Comparison of ENCODE assay signal across 14 cellular contexts in the genomic region with DNA sequence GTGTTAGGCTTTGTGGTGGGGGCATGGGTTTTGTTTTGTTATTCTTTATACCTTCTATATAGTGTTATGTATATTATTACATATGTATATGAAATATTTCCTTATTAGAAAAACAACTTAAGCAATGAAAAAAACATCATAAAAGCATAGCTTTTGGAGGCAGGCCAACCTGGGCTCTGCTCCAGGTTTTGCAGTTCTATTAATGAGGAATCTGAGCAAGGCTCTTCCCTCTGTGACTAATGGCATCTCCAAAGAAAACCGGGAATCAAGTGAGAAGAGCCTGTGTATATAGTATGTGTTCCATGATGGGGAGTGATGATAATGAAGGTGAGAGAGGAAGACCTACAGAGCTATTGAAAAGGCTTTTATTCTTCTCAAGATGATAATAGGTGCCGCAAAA.
DNase-seq lines count a peak whose midpoint lies in the region; TF ChIP-seq lines count a peak whose summit lies in the region.
"Had no signal": no experiment of that assay in that cellular context is flagged by ENCODE, and none has a peak within 500 bp of the region (broad histone marks: within the 10 kb centered on the region; RNA-seq: fewer than 3 reads in every experiment).

No MANE protein-coding gene starts in this region.

- H3K4me2 ChIP-seq in mammary epithelial cell (ENCODE audit: insufficient read depth, low read depth, low read length), result no peak overlapping the region
- H3K4me2 ChIP-seq in Karpas-422 (ENCODE audit: low read depth, low read length, poor library complexity, severe bottlenecking), result no peak overlapping the region

- in situ Hi-C loops in Caki2 (cut with HindIII; ENCODE audit: low pct_unique_long_range_greater_than_20kb, low sequenced_read_pairs) (no loop called here), mammary epithelial cell (cut with MboI; ENCODE audit: low sequenced_read_pairs in 2 of 2) (loop anchor here in 1 of 2 donors (25.0 kb wide), 1 partner anchor 637 kb away; no protein-coding TSS in a partner anchor)

- H3K4me3 Mint-ChIP-seq in mesothelial cell of epicardium, result no peak overlapping the region
- H3K4me3 Mint-ChIP-seq: activated CD4-positive, alpha-beta T cell treated with anti-CD3 and anti-CD28 coated beads, Interleukin-2, amount 10 ng/mL, durations not matched to agents 24 days and 14 days; activated naive CD4-positive, alpha-beta T cell treated with anti-CD3 and anti-CD28 coated beads for 36 hours; effector memory CD8-positive, alpha-beta T cell had no signal

- intact Hi-C loops in mammary epithelial cell (cut with micrococcal nuclease), result loop anchor here (10.0 kb wide), 1 partner anchor 110 kb away; no protein-coding TSS in a partner anchor
- intact Hi-C loops in prostate gland (cut with DNase I), result no loop called here

- H2AFZ ChIP-seq in mammary epithelial cell (ENCODE audit: low read depth, low read length) (no peak overlapping the region), Karpas-422 (ENCODE audit: low read length) (no peak overlapping the region)

- CTCF ChIA-PET in mammary epithelial cell (lab: Charles Lee; ENCODE audit: low non-redundant PET), result no interaction called here

- H3K9me3 Mint-ChIP-seq in mesothelial cell of epicardium, result peaks cover 6% of the 10 kb centered on the region
- H3K9me3 Mint-ChIP-seq: effector memory CD8-positive, alpha-beta T cell had no signal

- H3K36me3 Mint-ChIP-seq in mesothelial cell of epicardium, result no peaks in the 10 kb centered on the region

- WGBS in mammary epithelial cell (ENCODE audit: low coverage, missing lambda C conversion rate), result 50% methylated on average over 2 of the region's 2 CpGs
- WGBS in prostate gland, result 49% methylated on average over 2 of the region's 2 CpGs

- H3K4me1 Mint-ChIP-seq in mesothelial cell of epicardium, result peaks cover 41% of the 10 kb centered on the region

- peaks cover 14% of the 10 kb centered on the region for H3K4me1 ChIP-seq in mammary epithelial cell (ENCODE audit: insufficient read depth, low read length)
- no peaks in the 10 kb centered on the region for H3K4me1 ChIP-seq in prostate gland (replicated peaks)
- H3K4me1 ChIP-seq in Karpas-422 (ENCODE audit: low read length), result no peaks in the 10 kb centered on the region

- H3K79me2 ChIP-seq in mammary epithelial cell (ENCODE audit: insufficient read depth, low read length) (no peaks in the 10 kb centered on the region), Karpas-422 (ENCODE audit: low read length) (no peaks in the 10 kb centered on the region)

- peaks cover 60% of the 10 kb centered on the region for H3K27me3 Mint-ChIP-seq in mesothelial cell of epicardium (ENCODE audit: low read depth)
- H3K27me3 Mint-ChIP-seq: activated CD4-positive, alpha-beta T cell treated with anti-CD3 and anti-CD28 coated beads, Interleukin-2, amount 10 ng/mL, durations not matched to agents 24 days and 14 days had no signal

- dilution Hi-C loops in mammary epithelial cell (cut with HindIII; ENCODE audit: low sequenced_read_pairs), result no loop called here

- H4K20me1 ChIP-seq in mammary epithelial cell (ENCODE audit: insufficient read depth, low read length), result no peaks in the 10 kb centered on the region
- H4K20me1 ChIP-seq in Karpas-422 (ENCODE audit: insufficient read depth, low read depth, low read length), result no peaks in the 10 kb centered on the region

- no peak overlapping the region for H3K27ac ChIP-seq in mammary epithelial cell (ENCODE audit: insufficient read depth, low read depth, low read length)
- H3K27ac ChIP-seq in prostate gland, result no peak overlapping the region
- H3K27ac ChIP-seq in Karpas-422 (ENCODE audit: low read length), result no peak overlapping the region

- no peak for TF ChIP-seq CTCF in mammary epithelial cell (conservative IDR thresholded peaks at IDR 0.05 in 1 of 2, IDR thresholded peaks at IDR 0.05 in 1 of 2; ENCODE audit: extremely low read depth in 1 of 2, insufficient read depth in 1 of 2, low read depth in 1 of 2, low read length in 2 of 2)
- no peak for TF ChIP-seq CTCF in mesothelial cell of epicardium (IDR thresholded peaks at IDR 0.05; ENCODE audit: unreplicated experiment)
- TF ChIP-seq CTCF in prostate gland (IDR thresholded peaks at IDR 0.05), result no peak

- H3K9me3 ChIP-seq in mammary epithelial cell (replicated peaks; ENCODE audit: insufficient read depth, low read length), result no peaks in the 10 kb centered on the region
- no peaks in the 10 kb centered on the region for H3K9me3 ChIP-seq in prostate gland
- H3K9me3 ChIP-seq in Karpas-422 (ENCODE audit: low read length), result no peaks in the 10 kb centered on the region

- no peaks in the 10 kb centered on the region for H3K27me3 ChIP-seq in mammary epithelial cell (ENCODE audit: insufficient read depth, low read length)
- H3K27me3 ChIP-seq in prostate gland (replicated peaks; ENCODE audit: insufficient read depth), result no peaks in the 10 kb centered on the region
- H3K27me3 ChIP-seq in Karpas-422 (ENCODE audit: low read length), result no peaks in the 10 kb centered on the region

- no peaks in the 10 kb centered on the region for H3K9me2 ChIP-seq in Karpas-422 (replicated peaks; ENCODE audit: insufficient read depth, low read length)

- no TSS peak for BruUV-seq in mammary epithelial cell (replicated peaks; lab: Mats Ljungman, UMichigan)

- H3K36me3 ChIP-seq in mammary epithelial cell (ENCODE audit: insufficient read depth, low read length) (no peaks in the 10 kb centered on the region), prostate gland (no peaks in the 10 kb centered on the region), Karpas-422 (ENCODE audit: insufficient read depth, low read length) (no peaks in the 10 kb centered on the region)

- H3K9ac ChIP-seq in mammary epithelial cell (ENCODE audit: insufficient read depth, low read length) (no peak overlapping the region), Karpas-422 (ENCODE audit: low read length) (no peak overlapping the region)

- no peak overlapping the region for H3K27ac Mint-ChIP-seq in mesothelial cell of epicardium
- H3K27ac Mint-ChIP-seq: activated CD4-positive, alpha-beta T cell treated with anti-CD3 and anti-CD28 coated beads, Interleukin-2, amount 10 ng/mL, durations not matched to agents 24 days and 14 days; activated naive CD4-positive, alpha-beta T cell treated with anti-CD3 and anti-CD28 coated beads for 36 hours had no signal

- no peak overlapping the region for H3K4me3 ChIP-seq in mammary epithelial cell (replicated peaks in 1 of 3; ENCODE audit: insufficient read depth in 1 of 3, low read depth in 2 of 3, low read length in 3 of 3)
- H3K4me3 ChIP-seq in prostate gland, result no peak overlapping the region
- no peak overlapping the region for H3K4me3 ChIP-seq in Karpas-422 (ENCODE audit: low read length)

- no peak for TF ChIP-seq POLR2A in prostate gland (IDR thresholded peaks at IDR 0.05)

- DNase-seq in Caki2 (ENCODE audit: low read depth), result peak; percentile 21
- DNase-seq in M059J (ENCODE audit: low read depth), result peak; percentile 92
- DNase-seq in mammary epithelial cell, result peak; percentile 72
- peak; percentile 53 to 67 for DNase-seq in mesothelial cell of epicardium (ENCODE audit: low spot score in 2 of 2, unreplicated experiment in 2 of 2)
- DNase-seq in NCI-H2196 treated with DMSO at 0.1 percent for 48 hours (lab: John Stamatoyannopoulos, UW; ENCODE audit: unreplicated experiment), result no peak
- no peak for DNase-seq in prostate gland (ENCODE audit: low spot score)
- no peak for DNase-seq in globus pallidus (ENCODE audit: low spot score)
- no peak for DNase-seq in Karpas-422
- DNase-seq: activated CD4-positive, alpha-beta T cell treated with anti-CD3 and anti-CD28 coated beads, Interleukin-2, amount 10 ng/mL, durations not matched to agents 24 days and 14 days; activated naive CD4-positive, alpha-beta T cell treated with anti-CD3 and anti-CD28 coated beads for 36 hours; effector memory CD8-positive, alpha-beta T cell; left cardiac atrium; NCI-H2171 treated with DMSO at 0.1 percent for 48 hours; SIG-M5 had no signal

Comparison
In these comparisons a context has a peak if more than half of its experiments do, and no peak if none do; other contexts are left out.
1. DNase-seq: peak in Caki2 (single experiment), M059J (single experiment), mammary epithelial cell (single experiment) and mesothelial cell of epicardium (2 of 2); none in NCI-H2196 treated with DMSO at 0.1 percent for 48 hours (single experiment), prostate gland (single experiment), globus pallidus (single experiment) and Karpas-422 (single experiment).